In the genomic region with DNA sequence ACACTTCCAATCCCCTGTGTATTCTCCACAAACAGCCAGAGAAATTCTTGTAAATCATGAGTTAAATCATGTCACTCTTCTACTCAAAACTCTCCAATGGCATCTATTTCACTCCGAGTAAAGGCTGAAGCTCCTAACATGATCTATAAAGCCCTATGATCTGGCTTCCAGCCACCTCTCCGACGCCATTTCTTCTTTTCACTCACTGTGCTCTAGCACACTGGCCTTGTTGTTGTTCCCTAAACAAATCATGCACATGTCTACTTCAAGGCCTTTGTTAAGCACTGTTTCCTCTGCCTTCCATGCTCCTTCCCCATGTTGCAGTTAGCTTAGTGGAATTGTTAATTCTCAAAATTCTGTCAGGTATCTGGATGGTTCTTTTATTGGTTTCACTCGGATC, we compare ENCODE assay signal across 27 cellular contexts. TPM values are rescaled to one million over a fixed set of nuclear protein-coding genes. Genes with fewer than 3 reads are reported as not detected.
DNase-seq lines count a peak whose midpoint lies in the region; ATAC-seq, FAIRE-seq and TF ChIP-seq lines count a peak whose summit lies in the region.
"Had no signal": no experiment of that assay in that cellular context is flagged by ENCODE, and none has a peak within 500 bp of the region (broad histone marks: within the 10 kb centered on the region; RNA-seq: fewer than 3 reads in every experiment).

No MANE protein-coding gene starts in this region.

- H3K4me1 Mint-ChIP-seq in T-helper 17 cell (no peaks in the 10 kb centered on the region), WTC11 (no peaks in the 10 kb centered on the region)

- peak overlapping the region; percentile 4 for H3K4me3 Mint-ChIP-seq in T-helper 17 cell
- H3K4me3 Mint-ChIP-seq in WTC11 = no peak overlapping the region
- H3K4me3 Mint-ChIP-seq: CD14-positive monocyte; CD4-positive, alpha-beta memory T cell; CD4-positive, CD25-positive, alpha-beta regulatory T cell; CD8-positive, alpha-beta memory T cell had no signal

- no peaks in the 10 kb centered on the region for H3K36me3 ChIP-seq in keratinocyte (ENCODE audit: control insufficient read depth in 2 of 2, extremely low read depth in 1 of 2, insufficient read depth in 2 of 2, low read length in 2 of 2)
- H3K36me3 ChIP-seq: BE2C had no signal

- peaks cover 7% of the 10 kb centered on the region for H3K4me1 ChIP-seq in keratinocyte (ENCODE audit: control insufficient read depth, extremely low read depth, insufficient read depth, low read length)
- H3K4me1 ChIP-seq: BE2C, BLaER1 had no signal

- H3K4me2 ChIP-seq in keratinocyte (ENCODE audit: control insufficient read depth, extremely low read depth, insufficient read depth, low read depth, low read length) = no peak overlapping the region
- H3K4me2 ChIP-seq: BLaER1 had no signal

- no peak overlapping the region for H2AFZ ChIP-seq in keratinocyte (ENCODE audit: control insufficient read depth, low read length)

- H3K9me1 ChIP-seq in keratinocyte (ENCODE audit: control insufficient read depth, extremely low read depth, insufficient read depth, low read length) = no peaks in the 10 kb centered on the region

- H3K27me3 ChIP-seq in keratinocyte (ENCODE audit: control insufficient read depth, extremely low read depth, insufficient read depth, low read length) = no peaks in the 10 kb centered on the region
- H3K27me3 ChIP-seq: BE2C, BLaER1 had no signal

- H3K27ac Mint-ChIP-seq in T-helper 17 cell = no peak overlapping the region
- H3K27ac Mint-ChIP-seq in WTC11 = peak overlapping the region; percentile 3; the same call in 1 of the 2 replicates
- H3K27ac Mint-ChIP-seq: CD14-positive monocyte; CD4-positive, CD25-positive, alpha-beta regulatory T cell had no signal

- no peak overlapping the region for H3K4me3 ChIP-seq in keratinocyte (ENCODE audit: control insufficient read depth in 2 of 3, extremely low read depth in 1 of 3, insufficient read depth in 2 of 3, low read depth in 1 of 3, low read length in 3 of 3)
- H3K4me3 ChIP-seq: BLaER1 had no signal

- H3K27me3 Mint-ChIP-seq in T-helper 17 cell = no peaks in the 10 kb centered on the region
- H3K27me3 Mint-ChIP-seq in WTC11 (ENCODE audit: low read depth) = no peaks in the 10 kb centered on the region
- H3K27me3 Mint-ChIP-seq: CD4-positive, alpha-beta memory T cell; CD4-positive, CD25-positive, alpha-beta regulatory T cell; CD8-positive, alpha-beta memory T cell had no signal

- peaks cover 18% of the 10 kb centered on the region for H3K36me3 Mint-ChIP-seq in T-helper 17 cell (ENCODE audit: low read depth)
- no peaks in the 10 kb centered on the region for H3K36me3 Mint-ChIP-seq in WTC11

- no peaks in the 10 kb centered on the region for H4K20me1 ChIP-seq in keratinocyte (ENCODE audit: control insufficient read depth, extremely low read depth, insufficient read depth, low read length)
- H4K20me1 ChIP-seq: BLaER1 had no signal

- CTCF ChIA-PET in WTC11 (lab: Charles Lee) = interaction anchor here (1.0 kb wide), 1 partner anchor 9 kb away, joined by 3 read pairs; no protein-coding TSS in a partner anchor

- POLR2A ChIA-PET in WTC11 (lab: Charles Lee) = no interaction called here

- no peak overlapping the region for H3K9ac ChIP-seq in keratinocyte (ENCODE audit: control insufficient read depth, extremely low read depth, insufficient read depth, low read length)
- H3K9ac ChIP-seq: BLaER1 had no signal

- no peaks in the 10 kb centered on the region for H3K79me2 ChIP-seq in keratinocyte (ENCODE audit: control insufficient read depth, insufficient read depth, low read length)

- dilution Hi-C loops in keratinocyte (cut with MboI; ENCODE audit: extremely low pct_ligation_motif_present, low sequenced_read_pairs) = no loop called here

- H3K27ac ChIP-seq in keratinocyte (ENCODE audit: control insufficient read depth, insufficient read depth, low read length) (no peak overlapping the region), substantia nigra (ENCODE audit: low read depth, low read length, poor library complexity, severe bottlenecking) (peak overlapping the region; percentile 14)
- H3K27ac ChIP-seq: BLaER1 had no signal

- H3K9me3 Mint-ChIP-seq in WTC11 = no peaks in the 10 kb centered on the region
- H3K9me3 Mint-ChIP-seq: CD4-positive, alpha-beta memory T cell; CD4-positive, CD25-positive, alpha-beta regulatory T cell; CD8-positive, alpha-beta memory T cell had no signal

- DNase-seq in T-helper 17 cell (no peak), WTC11 (ENCODE audit: low spot score) (no peak), keratinocyte (ENCODE audit: low read depth, low spot score) (no peak), substantia nigra (lab: John Stamatoyannopoulos, UW) (peak in 1 of 49 donors; percentile 1)
- no peak for DNase-seq in stimulated activated CD4-positive, alpha-beta T cell treated with anti-CD3 and anti-CD28 coated beads, Interleukin-4, amount 100 ng/mL, for 1 hour
- DNase-seq in activated effector memory CD4-positive, alpha-beta T cell treated with Interleukin-2 at 50 U/mL for 16 hours = no peak
- DNase-seq: 8988T; ACHN; BE2C; C1 segment of cervical spinal cord; CD4-positive, alpha-beta memory T cell; CD4-positive, CD25-positive, alpha-beta regulatory T cell; CD8-positive, alpha-beta memory T cell; COR-L47; DMS 273 treated with DMSO at 0.1 percent for 48 hours; DMS153; DMS53; DMS79; DND-41; EL; GDM1 had no signal

- no peaks in the 10 kb centered on the region for H3K9me3 ChIP-seq in T-helper 17 cell (ENCODE audit: control insufficient read depth, low read length, poor library complexity, severe bottlenecking)
- no peaks in the 10 kb centered on the region for H3K9me3 ChIP-seq in keratinocyte (ENCODE audit: control insufficient read depth, low read depth, low read length)
- H3K9me3 ChIP-seq: BE2C had no signal

- no peak for ATAC-seq in T-helper 17 cell
- ATAC-seq in WTC11 = no peak
- no peak for ATAC-seq in HG02759 (IDR thresholded peaks at IDR 0.05; ENCODE audit: unreplicated experiment)

- TF ChIP-seq CTCF in WTC11 (IDR thresholded peaks at IDR 0.05) (no peak), keratinocyte (optimal IDR thresholded peaks at IDR 0.05 in 1 of 3, IDR thresholded peaks at IDR 0.05 in 1 of 3, conservative IDR thresholded peaks at IDR 0.05 in 1 of 3; ENCODE audit: extremely low read depth in 1 of 3, insufficient read depth in 2 of 3, low read length in 3 of 3) (no peak)

- FAIRE-seq in keratinocyte (lab: Jason Lieb, UNC) = peak; percentile 32
- FAIRE-seq: A204.1, GM12891, GM19239 had no signal

TF ChIP-seq in WTC11, 78 proteins besides CTCF, POLR2A, EP300 and RAD21 (continues in another document):
- no peak for TF ChIP-seq HMGA2 (CRISPR knock-in tag; IDR thresholded peaks at IDR 0.05)
- TF ChIP-seq TEAD1 (CRISPR knock-in tag; IDR thresholded peaks at IDR 0.05) = no peak
- no peak for TF ChIP-seq FOXJ3 (CRISPR knock-in tag; IDR thresholded peaks at IDR 0.05; ENCODE audit: borderline replicate concordance)
- no peak for TF ChIP-seq PRRX2 (CRISPR knock-in tag; IDR thresholded peaks at IDR 0.05)
- TF ChIP-seq, protein P1, sequence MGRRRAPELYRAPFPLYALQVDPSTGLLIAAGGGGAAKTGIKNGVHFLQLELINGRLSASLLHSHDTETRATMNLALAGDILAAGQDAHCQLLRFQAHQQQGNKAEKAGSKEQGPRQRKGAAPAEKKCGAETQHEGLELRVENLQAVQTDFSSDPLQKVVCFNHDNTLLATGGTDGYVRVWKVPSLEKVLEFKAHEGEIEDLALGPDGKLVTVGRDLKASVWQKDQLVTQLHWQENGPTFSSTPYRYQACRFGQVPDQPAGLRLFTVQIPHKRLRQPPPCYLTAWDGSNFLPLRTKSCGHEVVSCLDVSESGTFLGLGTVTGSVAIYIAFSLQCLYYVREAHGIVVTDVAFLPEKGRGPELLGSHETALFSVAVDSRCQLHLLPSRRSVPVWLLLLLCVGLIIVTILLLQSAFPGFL (CRISPR knock-in tag; IDR thresholded peaks at IDR 0.05; ENCODE audit: borderline replicate concordance) = no peak
- TF ChIP-seq, protein P2, sequence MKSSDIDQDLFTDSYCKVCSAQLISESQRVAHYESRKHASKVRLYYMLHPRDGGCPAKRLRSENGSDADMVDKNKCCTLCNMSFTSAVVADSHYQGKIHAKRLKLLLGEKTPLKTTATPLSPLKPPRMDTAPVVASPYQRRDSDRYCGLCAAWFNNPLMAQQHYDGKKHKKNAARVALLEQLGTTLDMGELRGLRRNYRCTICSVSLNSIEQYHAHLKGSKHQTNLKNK (CRISPR knock-in tag; IDR thresholded peaks at IDR 0.05) = no peak
- no peak for TF ChIP-seq TP53 (CRISPR knock-in tag; IDR thresholded peaks at IDR 0.05)
- no peak for TF ChIP-seq ESRRA (CRISPR knock-in tag; IDR thresholded peaks at IDR 0.05; ENCODE audit: borderline replicate concordance)

RNA-seq across cellular contexts. Expression of gene MTERF2, which starts 30.1 kb away (rescaled TPM):
- 10 to 100 TPM; 12.7 to 13.8 TPM for total RNA-seq in T-helper 17 cell
- 7.0 to 9.3 TPM (median 9.0 TPM) in 3 replicates for total RNA-seq in WTC11 (2021)
- 5.0 to 9.6 TPM (median 7.1 TPM) in 3 replicates for polyA plus RNA-seq in keratinocyte
- polyA plus RNA-seq in keratinocyte (2011; ENCODE audit: low read depth) = 6.1 TPM
- polyA plus RNA-seq in keratinocyte (2011; cell fraction: cytosol; rRNA removed) = 2.8 and 6.0 TPM in 2 replicates
- polyA plus RNA-seq in keratinocyte (2011; cell fraction: nucleus; rRNA removed) = 17.4 and 19.5 TPM in 2 replicates
- polyA plus RNA-seq in keratinocyte (2012; ENCODE audit: low replicate concordance) = 5.4 and 6.7 TPM in 2 replicates
- 1.5 to 4.1 TPM in 2 of 3 replicates, not detected in the other for polyA minus RNA-seq in keratinocyte
- not detected for polyA minus RNA-seq in keratinocyte (2011; cell fraction: cytosol; rRNA and poly(A)+ RNA removed)
- 2.1 and 3.5 TPM in 2 replicates for polyA minus RNA-seq in keratinocyte (2011; cell fraction: nucleus; rRNA and poly(A)+ RNA removed)
